In genomic region chr5:68041293-68041692, GRCh38 we compare ENCODE assay signal across 10 cellular contexts.
DNase-seq lines count a peak whose midpoint lies in the region; ATAC-seq lines count a peak whose summit lies in the region.
"Had no signal": no experiment of that assay in that cellular context is flagged by ENCODE, and none has a peak within 500 bp of the region (broad histone marks: within the 10 kb centered on the region; RNA-seq: fewer than 3 reads in every experiment).

No MANE protein-coding gene starts in this region.

- H3K27ac ChIP-seq in right cardiac atrium (ENCODE audit: low read length) (no peak overlapping the region), GM23248 (no peak overlapping the region)
- H3K27ac ChIP-seq: parathyroid adenoma had no signal

- 60% methylated on average over 8 of the region's 8 CpGs for WGBS in right cardiac atrium
- 75 to 81% methylated on average over 8 of the region's 8 CpGs for WGBS in GM23248 (ENCODE audit: low coverage in 1 of 2, low lambda C conversion rate in 2 of 2, missing lambda C conversion rate in 2 of 2), 2 experiments

- DNase-seq in right cardiac atrium (peak; percentile 26 to 62 (median 60)), SKM-1 treated with dmso at 0.1 percent for 144 hours (lab: John Stamatoyannopoulos, UW; ENCODE audit: unreplicated experiment) (no peak), GM23248 (no peak), COR-L47 (lab: John Stamatoyannopoulos, UW) (no peak), EL (no peak)
- DNase-seq: stimulated activated CD8-positive, alpha-beta memory T cell treated with anti-CD3 and anti-CD28 coated beads, Interleukin-4, amount 100 ng/mL, for 48 hours had no signal

- no peaks in the 10 kb centered on the region for H3K79me2 ChIP-seq in GM23248 (ENCODE audit: insufficient read depth)
- H3K79me2 ChIP-seq: parathyroid adenoma had no signal

- H2AFZ ChIP-seq in GM23248, result no peak overlapping the region
- H2AFZ ChIP-seq: parathyroid adenoma had no signal

- H3K4me3 ChIP-seq in right cardiac atrium (ENCODE audit: low read length) (no peak overlapping the region), GM23248 (no peak overlapping the region)

- H3K36me3 ChIP-seq in GM23248 (ENCODE audit: low read depth), result no peaks in the 10 kb centered on the region

- intact Hi-C loops in right cardiac atrium (cut with DNase I), result no loop called here

- ATAC-seq in GM18511 (IDR thresholded peaks at IDR 0.05; ENCODE audit: unreplicated experiment) (peak; percentile 97), GM21515 (IDR thresholded peaks at IDR 0.05; ENCODE audit: unreplicated experiment) (peak; percentile 89), HG03175 (IDR thresholded peaks at IDR 0.05; ENCODE audit: unreplicated experiment) (peak; percentile 96), right cardiac atrium (peak; percentile 59 to 62)

- H3F3A ChIP-seq in GM23248 (ENCODE audit: insufficient read depth), result 0 out of 2 replicates have a peak, but pooled peaks cover 4% of the 10 kb centered on the region

- in situ Hi-C loops in GM23248 (cut with MboI), result no loop called here

- no peak overlapping the region for H3K4me2 ChIP-seq in GM23248 (ENCODE audit: unreplicated experiment)

- H3K9me2 ChIP-seq in GM23248 (ENCODE audit: insufficient read depth), result peaks cover 3% of the 10 kb centered on the region; the same call in 1 of the 2 replicates

- no peaks in the 10 kb centered on the region for H3K9me3 ChIP-seq in right cardiac atrium (ENCODE audit: control insufficient read depth, low read length)
- H3K9me3 ChIP-seq in GM23248 (ENCODE audit: low read depth), result no peaks in the 10 kb centered on the region

- no peaks in the 10 kb centered on the region for H4K20me1 ChIP-seq in GM23248 (ENCODE audit: insufficient read depth)

- peaks cover 1% of the 10 kb centered on the region for H3K4me1 ChIP-seq in right cardiac atrium (ENCODE audit: control insufficient read depth, insufficient read depth, low read length)
- peaks cover 15% of the 10 kb centered on the region for H3K4me1 ChIP-seq in GM23248 (ENCODE audit: insufficient read depth)
- H3K4me1 ChIP-seq: parathyroid adenoma had no signal

- H3K9ac ChIP-seq in GM23248, result no peak overlapping the region
- H3K9ac ChIP-seq: parathyroid adenoma had no signal

- H3K27me3 ChIP-seq in right cardiac atrium (ENCODE audit: control insufficient read depth, insufficient read depth) (no peaks in the 10 kb centered on the region), GM23248 (replicated peaks; ENCODE audit: insufficient read depth) (no peaks in the 10 kb centered on the region)

Comparison
In these comparisons a context has a peak if more than half of its experiments do, and no peak if none do; other contexts are left out.
1. DNase-seq: peak in right cardiac atrium (3 of 3); none in SKM-1 treated with dmso at 0.1 percent for 144 hours (single experiment), GM23248 (single experiment), COR-L47 (single experiment) and EL (single experiment).
2. Peak in every context shown above with its lines, with median percentiles within 50 percentile points of each other: ATAC-seq.